Comparison of ENCODE assay signal across 11 cellular contexts in genomic region chr17:78125138-78125913, GRCh38. TPM values are rescaled to one million over a fixed set of nuclear protein-coding genes. Genes with fewer than 3 reads are reported as not detected.
DNase-seq lines count a peak whose midpoint lies in the region; ATAC-seq, FAIRE-seq and TF ChIP-seq lines count a peak whose summit lies in the region.
"Had no signal": no experiment of that assay in that cellular context is flagged by ENCODE, and none has a peak within 500 bp of the region (broad histone marks: within the 10 kb centered on the region; RNA-seq: fewer than 3 reads in every experiment).

No MANE protein-coding gene starts in this region.

- H3K27me3 Mint-ChIP-seq in CD4-positive, alpha-beta memory T cell: no peaks in the 10 kb centered on the region
- no peaks in the 10 kb centered on the region for H3K27me3 Mint-ChIP-seq in activated naive CD8-positive, alpha-beta T cell treated with anti-CD3 and anti-CD28 coated beads, Interleukin-2, amount 10 ng/mL, durations not matched to agents 7 days and 5 days
- H3K27me3 Mint-ChIP-seq in natural killer cell treated with Interleukin-12 subunit alpha and Interleukin-12 subunit beta and Interleukin-15 and Interleukin-18, amount 100 ng/mL, for 72 hours: no peaks in the 10 kb centered on the region

- peak overlapping the region; percentile 99 for H3K9ac ChIP-seq in Loucy (ENCODE audit: low read depth, low read length, poor library complexity, severe bottlenecking)
- H3K9ac ChIP-seq: GM23248 had no signal

- peaks cover 0 to 2% (median 0%) of the 10 kb centered on the region in 8 donors for H3K9me3 Mint-ChIP-seq in CD4-positive, alpha-beta memory T cell
- no peaks in the 10 kb centered on the region for H3K9me3 Mint-ChIP-seq in activated naive CD8-positive, alpha-beta T cell treated with anti-CD3 and anti-CD28 coated beads, Interleukin-2, amount 10 ng/mL, durations not matched to agents 7 days and 5 days
- no peaks in the 10 kb centered on the region for H3K9me3 Mint-ChIP-seq in natural killer cell treated with Interleukin-12 subunit alpha and Interleukin-12 subunit beta and Interleukin-15 and Interleukin-18, amount 100 ng/mL, for 72 hours

- no peak overlapping the region for H2AFZ ChIP-seq in Loucy (ENCODE audit: low read length)
- H2AFZ ChIP-seq: GM23248, hepatocyte had no signal

- H3K9me2 ChIP-seq in Loucy (replicated peaks; ENCODE audit: low read depth, low read length): no peaks in the 10 kb centered on the region

- ATAC-seq in activated naive CD8-positive, alpha-beta T cell treated with anti-CD3 and anti-CD28 coated beads, Interleukin-2, amount 10 ng/mL, durations not matched to agents 7 days and 5 days (ENCODE audit: low read depth): no peak
- ATAC-seq in natural killer cell treated with Interleukin-12 subunit alpha and Interleukin-12 subunit beta and Interleukin-15 and Interleukin-18, amount 100 ng/mL, for 72 hours: no peak
- no peak for ATAC-seq in GM18502 (IDR thresholded peaks at IDR 0.05; ENCODE audit: poor library complexity, unreplicated experiment)
- ATAC-seq in HG02759 (IDR thresholded peaks at IDR 0.05; ENCODE audit: unreplicated experiment): no peak

- peaks cover 31 to 58% of the 10 kb centered on the region in 2 donors for H3K36me3 Mint-ChIP-seq in CD4-positive, alpha-beta memory T cell
- peaks cover 43% of the 10 kb centered on the region for H3K36me3 Mint-ChIP-seq in activated naive CD8-positive, alpha-beta T cell treated with anti-CD3 and anti-CD28 coated beads, Interleukin-2, amount 10 ng/mL, durations not matched to agents 7 days and 5 days
- peaks cover 7% of the 10 kb centered on the region for H3K36me3 Mint-ChIP-seq in natural killer cell treated with Interleukin-12 subunit alpha and Interleukin-12 subunit beta and Interleukin-15 and Interleukin-18, amount 100 ng/mL, for 72 hours

- no peak for FAIRE-seq in frontal cortex (lab: Jason Lieb, UNC)

- CTCF ChIA-PET in CD4-positive, alpha-beta memory T cell (lab: Charles Lee; ENCODE audit: partially characterized antibody): interaction anchor here (0.7 to 11.0 kb wide), 6 partner anchors 9 to 51 kb away, joined by 3 to 121 read pairs (median 3); no protein-coding TSS in a partner anchor

- H4K20me1 ChIP-seq in Loucy (ENCODE audit: insufficient read depth, low read length, poor library complexity, severe bottlenecking): peaks cover 35% of the 10 kb centered on the region

- TF ChIP-seq CTCF in Loucy (conservative IDR thresholded peaks at IDR 0.05; ENCODE audit: low read length): no peak

- peak overlapping the region; percentile 81 for H3K4me2 ChIP-seq in Loucy (ENCODE audit: low read depth, low read length, poor library complexity, severe bottlenecking)
- H3K4me2 ChIP-seq: hepatocyte had no signal

- peak overlapping the region; percentile 81 for H3K27ac ChIP-seq in CD4-positive, alpha-beta memory T cell (ENCODE audit: low read depth, low read length)
- H3K27ac ChIP-seq: GM23248, hepatocyte had no signal

- peak in 3 of 5 donors; percentile 41 to 51 (median 45) for DNase-seq in CD4-positive, alpha-beta memory T cell
- peak; percentile 68 for DNase-seq in activated naive CD8-positive, alpha-beta T cell treated with anti-CD3 and anti-CD28 coated beads, Interleukin-2, amount 10 ng/mL, durations not matched to agents 7 days and 5 days
- peak; percentile 61 for DNase-seq in natural killer cell treated with Interleukin-12 subunit alpha and Interleukin-12 subunit beta and Interleukin-15 and Interleukin-18, amount 100 ng/mL, for 72 hours (ENCODE audit: low spot score)
- DNase-seq in NCI-H510A treated with DMSO at 0.1 percent for 48 hours (lab: John Stamatoyannopoulos, UW) (no peak), frontal cortex (ENCODE audit: low spot score in 2 of 2) (no peak)
- DNase-seq: central memory CD4-positive, alpha-beta T cell; GM23248 had no signal

- H3K4me1 Mint-ChIP-seq in CD4-positive, alpha-beta memory T cell: peaks cover 35 to 89% (median 57%) of the 10 kb centered on the region in 4 donors
- peaks cover 54% of the 10 kb centered on the region for H3K4me1 Mint-ChIP-seq in activated naive CD8-positive, alpha-beta T cell treated with anti-CD3 and anti-CD28 coated beads, Interleukin-2, amount 10 ng/mL, durations not matched to agents 7 days and 5 days
- H3K4me1 Mint-ChIP-seq in natural killer cell treated with Interleukin-12 subunit alpha and Interleukin-12 subunit beta and Interleukin-15 and Interleukin-18, amount 100 ng/mL, for 72 hours (ENCODE audit: low read depth in 2 of 2): peaks cover 50 to 56% of the 10 kb centered on the region in 2 donors

- H3K36me3 ChIP-seq in CD4-positive, alpha-beta memory T cell (ENCODE audit: insufficient read depth, low read length): peaks cover 48% of the 10 kb centered on the region
- peaks cover 19% of the 10 kb centered on the region; the same call in 1 of the 2 replicates for H3K36me3 ChIP-seq in Loucy (ENCODE audit: insufficient read depth, low read length)

- H3K27me3 ChIP-seq in CD4-positive, alpha-beta memory T cell (ENCODE audit: insufficient read depth, low read length): no peaks in the 10 kb centered on the region
- no peaks in the 10 kb centered on the region for H3K27me3 ChIP-seq in Loucy (ENCODE audit: insufficient read depth, low read length, poor library complexity, severe bottlenecking)
- H3K27me3 ChIP-seq: hepatocyte had no signal

- H3K4me3 Mint-ChIP-seq in CD4-positive, alpha-beta memory T cell: peak overlapping the region; percentile 53 to 98 (median 94)
- H3K4me3 Mint-ChIP-seq in activated naive CD8-positive, alpha-beta T cell treated with anti-CD3 and anti-CD28 coated beads, Interleukin-2, amount 10 ng/mL, durations not matched to agents 7 days and 5 days: peak overlapping the region; percentile 93
- peak overlapping the region; percentile 50 for H3K4me3 Mint-ChIP-seq in natural killer cell treated with Interleukin-12 subunit alpha and Interleukin-12 subunit beta and Interleukin-15 and Interleukin-18, amount 100 ng/mL, for 72 hours

- no peaks in the 10 kb centered on the region for H3K9me3 ChIP-seq in CD4-positive, alpha-beta memory T cell (ENCODE audit: control insufficient read depth in 1 of 2, low read length in 2 of 2)
- H3K9me3 ChIP-seq in Loucy (ENCODE audit: insufficient read depth, low read depth, low read length): no peaks in the 10 kb centered on the region

- H3K4me1 ChIP-seq in CD4-positive, alpha-beta memory T cell (ENCODE audit: insufficient read depth, low read length): peaks cover 83% of the 10 kb centered on the region
- H3K4me1 ChIP-seq in Loucy (ENCODE audit: insufficient read depth, low read length, poor library complexity, severe bottlenecking): peaks cover 68% of the 10 kb centered on the region

- peaks cover 96% of the 10 kb centered on the region for H3K79me2 ChIP-seq in Loucy (ENCODE audit: insufficient read depth, low read length)

- POLR2A ChIA-PET in CD4-positive, alpha-beta memory T cell (lab: Charles Lee; ENCODE audit: partially characterized antibody): interaction anchor here (0.9 to 26.7 kb wide), 11 partner anchors 11 to 680 kb away, joined by 3 to 1172 read pairs (median 3); partner anchors contain the start of genes C17orf99, SYNGR2, TMC6 and TMC8
- POLR2A ChIA-PET in activated naive CD8-positive, alpha-beta T cell treated with anti-CD3 and anti-CD28 coated beads, Interleukin-2, amount 10 ng/mL, durations not matched to agents 7 days and 5 days (lab: Charles Lee): interaction anchor here (1.3 to 13.9 kb wide), 5 partner anchors 9 to 51 kb away, joined by 4 to 380 read pairs (median 11); no protein-coding TSS in a partner anchor

- peaks cover 13% of the 10 kb centered on the region; the same call in 1 of the 2 replicates for H3F3A ChIP-seq in Loucy (ENCODE audit: low read depth)

- H3K27ac Mint-ChIP-seq in CD4-positive, alpha-beta memory T cell: peak overlapping the region in 4 of 7 donors; percentile 8 to 95 (median 76)
- H3K27ac Mint-ChIP-seq in activated naive CD8-positive, alpha-beta T cell treated with anti-CD3 and anti-CD28 coated beads, Interleukin-2, amount 10 ng/mL, durations not matched to agents 7 days and 5 days: peak overlapping the region; percentile 81
- peak overlapping the region in 1 of 2 donors; percentile 81 for H3K27ac Mint-ChIP-seq in natural killer cell treated with Interleukin-12 subunit alpha and Interleukin-12 subunit beta and Interleukin-15 and Interleukin-18, amount 100 ng/mL, for 72 hours

- intact Hi-C loops in CD4-positive, alpha-beta memory T cell (cut with micrococcal nuclease): loop anchor here (5.0 kb wide), 1 partner anchor 673 kb away; no protein-coding TSS in a partner anchor

- H3K4me3 ChIP-seq in CD4-positive, alpha-beta memory T cell (ENCODE audit: low read length in 2 of 2): peak overlapping the region; percentile 42 to 97
- H3K4me3 ChIP-seq in Loucy (ENCODE audit: low read length, poor library complexity, severe bottlenecking): no peak overlapping the region
- H3K4me3 ChIP-seq: GM23248, hepatocyte had no signal

RNA-seq across cellular contexts. Expression of gene TMC6, which starts 3.2 kb away (rescaled TPM):
- total RNA-seq in CD4-positive, alpha-beta memory T cell: 100 to 1,000 TPM; 697 to 702 TPM
- 100 to 1,000 TPM; 258 to 300 TPM for polyA plus RNA-seq in CD4-positive, alpha-beta memory T cell
- 100 to 1,000 TPM; 638 to 646 TPM for total RNA-seq in activated naive CD8-positive, alpha-beta T cell treated with anti-CD3 and anti-CD28 coated beads, Interleukin-2, amount 10 ng/mL, durations not matched to agents 7 days and 5 days
- total RNA-seq in natural killer cell treated with Interleukin-12 subunit alpha and Interleukin-12 subunit beta and Interleukin-15 and Interleukin-18, amount 100 ng/mL, for 72 hours: 100 to 1,000 TPM; 282 to 351 TPM
- total RNA-seq in frontal cortex: 2.0 TPM
- total RNA-seq: GM23248 had no signal
- polyA plus RNA-seq: GM23248 had no signal

RNA-seq across cellular contexts. Expression of gene TMC8, which starts 5.2 kb away (rescaled TPM):
- total RNA-seq in CD4-positive, alpha-beta memory T cell: 100 to 1,000 TPM; 424 to 430 TPM
- 100 to 1,000 TPM in 1 of 2 donors, 10 to 100 TPM in 1; 77.7 to 172 TPM for polyA plus RNA-seq in CD4-positive, alpha-beta memory T cell
- 100 to 1,000 TPM; 336 to 340 TPM for total RNA-seq in activated naive CD8-positive, alpha-beta T cell treated with anti-CD3 and anti-CD28 coated beads, Interleukin-2, amount 10 ng/mL, durations not matched to agents 7 days and 5 days
- 100 to 1,000 TPM in 1 of 2 donors, 10 to 100 TPM in 1; 87.1 to 209 TPM for total RNA-seq in natural killer cell treated with Interleukin-12 subunit alpha and Interleukin-12 subunit beta and Interleukin-15 and Interleukin-18, amount 100 ng/mL, for 72 hours
- 0.41 TPM for total RNA-seq in frontal cortex
- total RNA-seq: GM23248 had no signal
- polyA plus RNA-seq: GM23248 had no signal

RNA-seq across cellular contexts. Expression of gene C17orf99, which starts 20.9 kb away (rescaled TPM):
- not detected for total RNA-seq in CD4-positive, alpha-beta memory T cell
- not detected for polyA plus RNA-seq in CD4-positive, alpha-beta memory T cell
- total RNA-seq in activated naive CD8-positive, alpha-beta T cell treated with anti-CD3 and anti-CD28 coated beads, Interleukin-2, amount 10 ng/mL, durations not matched to agents 7 days and 5 days: not detected
- not detected for total RNA-seq in natural killer cell treated with Interleukin-12 subunit alpha and Interleukin-12 subunit beta and Interleukin-15 and Interleukin-18, amount 100 ng/mL, for 72 hours
- total RNA-seq in frontal cortex: 2.0 TPM
- total RNA-seq: GM23248 had no signal
- polyA plus RNA-seq: GM23248 had no signal

RNA-seq across cellular contexts. Expression of gene SYNGR2, which starts 43.1 kb away (rescaled TPM):
- total RNA-seq in CD4-positive, alpha-beta memory T cell: 10 to 100 TPM; 60.3 to 61.6 TPM
- 100 to 1,000 TPM; 144 to 234 TPM for polyA plus RNA-seq in CD4-positive, alpha-beta memory T cell
- total RNA-seq in activated naive CD8-positive, alpha-beta T cell treated with anti-CD3 and anti-CD28 coated beads, Interleukin-2, amount 10 ng/mL, durations not matched to agents 7 days and 5 days: 10 to 100 TPM; 43.2 to 50.5 TPM
- 100 to 1,000 TPM in 1 of 2 donors, 10 to 100 TPM in 1; 84.9 to 120 TPM for total RNA-seq in natural killer cell treated with Interleukin-12 subunit alpha and Interleukin-12 subunit beta and Interleukin-15 and Interleukin-18, amount 100 ng/mL, for 72 hours
- total RNA-seq in frontal cortex: 6.1 TPM

Comparison
In these comparisons a context has a peak if more than half of its experiments do, and no peak if none do; other contexts are left out.
1. DNase-seq: peak in CD4-positive, alpha-beta memory T cell (3 of 5), activated naive CD8-positive, alpha-beta T cell treated with anti-CD3 and anti-CD28 coated beads, Interleukin-2, amount 10 ng/mL, durations not matched to agents 7 days and 5 days (single experiment) and natural killer cell treated with Interleukin-12 subunit alpha and Interleukin-12 subunit beta and Interleukin-15 and Interleukin-18, amount 100 ng/mL, for 72 hours (single experiment); none in NCI-H510A treated with DMSO at 0.1 percent for 48 hours (single experiment) and frontal cortex (0 of 2).
2. RNA of gene TMC6, which starts 3.2 kb away (total RNA-seq): 697 to 702 TPM in CD4-positive, alpha-beta memory T cell, 638 to 646 TPM in activated naive CD8-positive, alpha-beta T cell treated with anti-CD3 and anti-CD28 coated beads, Interleukin-2, amount 10 ng/mL, durations not matched to agents 7 days and 5 days and 282 to 351 TPM in natural killer cell treated with Interleukin-12 subunit alpha and Interleukin-12 subunit beta and Interleukin-15 and Interleukin-18, amount 100 ng/mL, for 72 hours; 2.0 TPM in frontal cortex (single experiment); every median in the first group is over 10 times any median in the second.
3. RNA of gene TMC8, which starts 5.2 kb away (total RNA-seq): 424 to 430 TPM in CD4-positive, alpha-beta memory T cell, 336 to 340 TPM in activated naive CD8-positive, alpha-beta T cell treated with anti-CD3 and anti-CD28 coated beads, Interleukin-2, amount 10 ng/mL, durations not matched to agents 7 days and 5 days and 87.1 to 209 TPM in natural killer cell treated with Interleukin-12 subunit alpha and Interleukin-12 subunit beta and Interleukin-15 and Interleukin-18, amount 100 ng/mL, for 72 hours; 0.41 TPM in frontal cortex (single experiment); every median in the first group is over 10 times any median in the second.
4. Peak in every context shown above with its lines, with median percentiles within 50 percentile points of each other: H3K4me3 Mint-ChIP-seq.